ENCODE assay signal across 16 cellular contexts in the genomic region with DNA sequence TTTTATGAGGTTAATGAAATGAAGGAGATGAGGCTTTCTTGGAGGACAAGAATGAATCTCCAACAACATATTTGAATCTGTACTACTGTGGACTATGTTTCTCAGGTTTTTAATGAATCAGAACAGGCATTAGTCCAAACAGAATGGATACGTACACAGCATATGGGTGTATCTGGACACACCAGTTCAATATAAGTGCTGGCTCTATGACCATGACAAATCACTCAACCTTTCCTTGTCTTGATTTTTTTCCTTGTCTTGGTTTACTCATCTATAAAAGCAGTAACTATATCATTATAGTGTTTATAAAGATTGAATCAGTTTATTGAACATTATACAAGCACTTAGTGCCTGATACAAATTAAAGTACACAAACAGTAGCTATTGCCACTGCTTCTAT.
DNase-seq lines count a peak whose midpoint lies in the region; ATAC-seq and TF ChIP-seq lines count a peak whose summit lies in the region.
"Had no signal": no experiment of that assay in that cellular context is flagged by ENCODE, and none has a peak within 500 bp of the region (broad histone marks: within the 10 kb centered on the region; RNA-seq: fewer than 3 reads in every experiment).

No MANE protein-coding gene starts in this region.

- ATAC-seq in esophagus mucosa (peak; percentile 75), memory B cell (ENCODE audit: low read depth) (no peak), HG03175 (IDR thresholded peaks at IDR 0.05; ENCODE audit: unreplicated experiment) (no peak)
- ATAC-seq: CD8-positive, alpha-beta T cell; HCT116 had no signal

- DNase-seq in LNCaP clone FGC (ENCODE audit: low read depth) (peak; percentile 63), memory B cell (ENCODE audit: low spot score in 2 of 2) (no peak), ecto neural progenitor cell (ENCODE audit: low spot score) (no peak)
- DNase-seq in central memory CD4-positive, alpha-beta T cell = no peak
- DNase-seq: Caco-2; CD4-positive, CD25-positive, alpha-beta regulatory T cell; CD8-positive, alpha-beta T cell; DMS153; DND-41; GM23248; H7 had no signal

- peak overlapping the region; percentile 24 for H3K27ac Mint-ChIP-seq in memory B cell
- H3K27ac Mint-ChIP-seq: B cell; CD8-positive, alpha-beta T cell had no signal

- H3K4me3 Mint-ChIP-seq in memory B cell = no peak overlapping the region
- H3K4me3 Mint-ChIP-seq: B cell; CD8-positive, alpha-beta T cell had no signal

- H3K27me3 Mint-ChIP-seq in memory B cell = no peaks in the 10 kb centered on the region
- H3K27me3 Mint-ChIP-seq: B cell; CD4-positive, CD25-positive, alpha-beta regulatory T cell had no signal

- no peaks in the 10 kb centered on the region for H3K9me3 Mint-ChIP-seq in memory B cell

- H3K4me3 ChIP-seq in LNCaP clone FGC (ENCODE audit: low read depth, low read length) = no peak overlapping the region
- H3K4me3 ChIP-seq: BLaER1, GM23248 had no signal

- H3K4me1 Mint-ChIP-seq in memory B cell = no peaks in the 10 kb centered on the region
- H3K4me1 Mint-ChIP-seq: B cell had no signal

- peaks cover 23% of the 10 kb centered on the region for H3K36me3 Mint-ChIP-seq in memory B cell

- TF ChIP-seq CTCF in LNCaP clone FGC (IDR thresholded peaks at IDR 0.05; ENCODE audit: control insufficient read depth, extremely low read depth, insufficient read depth) = no peak
